ENCODE assay signal across 1 cellular context in the genomic region with DNA sequence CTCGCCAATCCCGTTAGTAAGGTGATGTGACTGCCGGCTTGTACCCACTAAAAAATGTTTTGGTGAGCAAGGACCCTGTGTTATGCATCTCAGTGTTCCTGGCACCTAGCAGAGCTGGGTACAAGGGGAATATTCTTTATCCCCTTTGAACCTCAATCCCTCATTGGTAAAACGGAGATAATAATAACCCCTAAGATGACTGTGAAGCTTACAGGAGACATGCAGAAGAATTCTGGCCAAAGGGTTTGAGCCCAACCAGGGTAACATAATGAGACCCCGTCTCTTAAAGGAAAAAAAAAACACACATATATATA.
TF ChIP-seq lines count a peak whose summit lies in the region.

No MANE protein-coding gene starts in this region.

TF ChIP-seq in GM12878, 131 proteins besides CTCF, POLR2A, EP300 and RAD21:
- no peak for TF ChIP-seq PML (IDR thresholded peaks at IDR 0.05; ENCODE audit: low read length)
- TF ChIP-seq KDM1A (IDR thresholded peaks at IDR 0.05; ENCODE audit: borderline replicate concordance) = no peak
- no peak for TF ChIP-seq ATF7 (IDR thresholded peaks at IDR 0.05; ENCODE audit: low read depth)
- no peak for TF ChIP-seq EED (IDR thresholded peaks at IDR 0.05; ENCODE audit: low read depth)
- TF ChIP-seq, protein P1, sequence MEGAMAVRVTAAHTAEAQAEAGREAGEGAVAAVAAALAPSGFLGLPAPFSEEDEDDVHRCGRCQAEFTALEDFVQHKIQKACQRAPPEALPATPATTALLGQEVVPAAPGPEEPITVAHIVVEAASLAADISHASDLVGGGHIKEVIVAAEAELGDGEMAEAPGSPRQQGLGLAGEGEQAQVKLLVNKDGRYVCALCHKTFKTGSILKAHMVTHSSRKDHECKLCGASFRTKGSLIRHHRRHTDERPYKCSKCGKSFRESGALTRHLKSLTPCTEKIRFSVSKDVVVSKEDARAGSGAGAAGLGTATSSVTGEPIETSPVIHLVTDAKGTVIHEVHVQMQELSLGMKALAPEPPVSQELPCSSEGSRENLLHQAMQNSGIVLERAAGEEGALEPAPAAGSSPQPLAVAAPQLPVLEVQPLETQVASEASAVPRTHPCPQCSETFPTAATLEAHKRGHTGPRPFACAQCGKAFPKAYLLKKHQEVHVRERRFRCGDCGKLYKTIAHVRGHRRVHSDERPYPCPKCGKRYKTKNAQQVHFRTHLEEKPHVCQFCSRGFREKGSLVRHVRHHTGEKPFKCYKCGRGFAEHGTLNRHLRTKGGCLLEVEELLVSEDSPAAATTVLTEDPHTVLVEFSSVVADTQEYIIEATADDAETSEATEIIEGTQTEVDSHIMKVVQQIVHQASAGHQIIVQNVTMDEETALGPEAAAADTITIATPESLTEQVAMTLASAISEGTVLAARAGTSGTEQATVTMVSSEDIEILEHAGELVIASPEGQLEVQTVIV (IDR thresholded peaks at IDR 0.05; ENCODE audit: borderline replicate concordance, partially characterized antibody) = no peak
- TF ChIP-seq NR2C2 (IDR thresholded peaks at IDR 0.05; ENCODE audit: borderline replicate concordance, control insufficient read depth, insufficient read length, low read depth) = no peak
